In genomic region chr4:1745697-1746096, GRCh38 we compare ENCODE assay signal across 16 cellular contexts. TPM values are rescaled to one million over a fixed set of nuclear protein-coding genes. Genes with fewer than 3 reads are reported as not detected.
"Had no signal": no experiment of that assay in that cellular context is flagged by ENCODE, and none has a peak within 500 bp of the region (broad histone marks: within the 10 kb centered on the region; RNA-seq: fewer than 3 reads in every experiment).

No MANE protein-coding gene starts in this region.

- H3K79me2 ChIP-seq: parathyroid adenoma had no signal

- H3K27me3 Mint-ChIP-seq: activated naive CD8-positive, alpha-beta T cell; stimulated activated naive CD8-positive, alpha-beta T cell treated with anti-CD3 and anti-CD28 coated beads, Interleukin-15, Interleukin-2, amounts not matched to agents 100 ng/mL and 50 ng/mL, for 24 hours had no signal

- H3K4me1 Mint-ChIP-seq: memory B cell, nephron had no signal

- H3K27ac Mint-ChIP-seq: activated naive CD8-positive, alpha-beta T cell; activated T-helper 2 cell treated with anti-CD3 and anti-CD28 coated beads, Interferon-gamma antibody, Interleukin-2, Interleukin-4, amounts not matched to agents 10 μg/mL and 5 μg/mL and 100 μg/mL, durations not matched to agents 14 hours and 24 hours and 36 hours; dendritic cell treated with granulocyte-macrophage colony-stimulating factor and Interleukin-4, amounts not matched to agents 40 ng/mL and 50 ng/mL, for 4 days; memory B cell; nephron; stimulated activated naive CD8-positive, alpha-beta T cell treated with anti-CD3 and anti-CD28 coated beads, Interleukin-15, Interleukin-2, amounts not matched to agents 100 ng/mL and 50 ng/mL, for 24 hours had no signal

- FAIRE-seq: endometrium had no signal

- H3K36me3 Mint-ChIP-seq: activated naive CD8-positive, alpha-beta T cell had no signal

- H2AFZ ChIP-seq: parathyroid adenoma had no signal

- H3K36me3 ChIP-seq: adrenal gland, thyroid gland had no signal

- H3K4me3 ChIP-seq: adrenal gland, ascending aorta, heart right ventricle, thyroid gland, upper lobe of right lung had no signal

- H3K27ac ChIP-seq: adrenal gland, ascending aorta, brain microvascular endothelial cell, heart right ventricle, parathyroid adenoma, thyroid gland, upper lobe of right lung had no signal

- H3K4me3 Mint-ChIP-seq: activated naive CD8-positive, alpha-beta T cell; activated T-cell treated with anti-CD3 and anti-CD28 coated beads, Interleukin-2, amount 50 U/mL, for 4 hours; dendritic cell treated with granulocyte-macrophage colony-stimulating factor and Interleukin-4, amounts not matched to agents 40 ng/mL and 50 ng/mL, for 4 days; memory B cell; nephron; stimulated activated naive CD8-positive, alpha-beta T cell treated with anti-CD3 and anti-CD28 coated beads, Interleukin-15, Interleukin-2, amounts not matched to agents 100 ng/mL and 50 ng/mL, for 24 hours had no signal

- H3K9me3 Mint-ChIP-seq: activated T-cell treated with anti-CD3 and anti-CD28 coated beads, Interleukin-2, amount 50 U/mL, for 4 hours; activated T-helper 2 cell treated with anti-CD3 and anti-CD28 coated beads, Interferon-gamma antibody, Interleukin-2, Interleukin-4, amounts not matched to agents 10 μg/mL and 5 μg/mL and 100 μg/mL, durations not matched to agents 14 hours and 24 hours and 36 hours; dendritic cell treated with granulocyte-macrophage colony-stimulating factor and Interleukin-4, amounts not matched to agents 40 ng/mL and 50 ng/mL, for 4 days; memory B cell; nephron; stimulated activated naive CD8-positive, alpha-beta T cell treated with anti-CD3 and anti-CD28 coated beads, Interleukin-15, Interleukin-2, amounts not matched to agents 100 ng/mL and 50 ng/mL, for 24 hours had no signal

- H3K4me1 ChIP-seq: parathyroid adenoma had no signal

- H3K9me3 ChIP-seq: adrenal gland, ascending aorta, heart right ventricle, thyroid gland, upper lobe of right lung had no signal

- H3K27me3 ChIP-seq: ascending aorta, brain microvascular endothelial cell, thyroid gland, upper lobe of right lung had no signal

- H3K9ac ChIP-seq: parathyroid adenoma had no signal

RNA-seq across cellular contexts. Expression of gene FGFR3, which starts 47.4 kb away (rescaled TPM):
- total RNA-seq: myocyte had no signal
